In genomic region chr17:34981538-34982241, GRCh38 we compare ENCODE assay signal across 8 cellular contexts. TPM values are rescaled to one million over a fixed set of nuclear protein-coding genes. Genes with fewer than 3 reads are reported as not detected.
DNase-seq lines count a peak whose midpoint lies in the region; ATAC-seq lines count a peak whose summit lies in the region.

No MANE protein-coding gene starts in this region.

- peaks cover 36% of the 10 kb centered on the region for H3K36me3 Mint-ChIP-seq in dendritic cell treated with granulocyte-macrophage colony-stimulating factor and Interleukin-4, amounts not matched to agents 40 ng/mL and 50 ng/mL, for 4 days (ENCODE audit: low read depth)
- peaks cover 19% of the 10 kb centered on the region for H3K36me3 Mint-ChIP-seq in natural killer cell treated with Interleukin-12 subunit alpha and Interleukin-12 subunit beta and Interleukin-15 and Interleukin-18, amount 100 ng/mL, for 72 hours

- peak overlapping the region; percentile 93 for H3K4me3 Mint-ChIP-seq in dendritic cell treated with granulocyte-macrophage colony-stimulating factor and Interleukin-4, amounts not matched to agents 40 ng/mL and 50 ng/mL, for 4 days
- H3K4me3 Mint-ChIP-seq in natural killer cell treated with Interleukin-12 subunit alpha and Interleukin-12 subunit beta and Interleukin-15 and Interleukin-18, amount 100 ng/mL, for 72 hours, result peak overlapping the region; percentile 99

- peaks cover 35% of the 10 kb centered on the region for H3K4me1 Mint-ChIP-seq in dendritic cell treated with granulocyte-macrophage colony-stimulating factor and Interleukin-4, amounts not matched to agents 40 ng/mL and 50 ng/mL, for 4 days (ENCODE audit: low read depth)
- H3K4me1 Mint-ChIP-seq in natural killer cell treated with Interleukin-12 subunit alpha and Interleukin-12 subunit beta and Interleukin-15 and Interleukin-18, amount 100 ng/mL, for 72 hours (ENCODE audit: low read depth in 2 of 2), result peaks cover 39 to 41% of the 10 kb centered on the region in 2 donors

- intact Hi-C loops in dendritic cell treated with granulocyte-macrophage colony-stimulating factor and Interleukin-4, amounts not matched to agents 40 ng/mL and 50 ng/mL, for 4 days (cut with micrococcal nuclease), result loop anchor here (10.0 kb wide), 1 partner anchor 557 kb away; no protein-coding TSS in a partner anchor

- no peaks in the 10 kb centered on the region for H3K27me3 Mint-ChIP-seq in dendritic cell treated with granulocyte-macrophage colony-stimulating factor and Interleukin-4, amounts not matched to agents 40 ng/mL and 50 ng/mL, for 4 days
- H3K27me3 Mint-ChIP-seq in natural killer cell treated with Interleukin-12 subunit alpha and Interleukin-12 subunit beta and Interleukin-15 and Interleukin-18, amount 100 ng/mL, for 72 hours, result no peaks in the 10 kb centered on the region

- DNase-seq in NCI-H2107 treated with DMSO at 0.1 percent for 48 hours (lab: John Stamatoyannopoulos, UW; ENCODE audit: unreplicated experiment), result peak; percentile 8
- no peak for DNase-seq in NCI-H2107 (lab: John Stamatoyannopoulos, UW)
- peak; percentile 89 for DNase-seq in NCI-H69 (lab: John Stamatoyannopoulos, UW)
- DNase-seq in natural killer cell treated with Interleukin-12 subunit alpha and Interleukin-12 subunit beta and Interleukin-15 and Interleukin-18, amount 100 ng/mL, for 72 hours (ENCODE audit: low spot score), result no peak
- no peak for DNase-seq in cortex of kidney (lab: John Stamatoyannopoulos, UW)

- no peaks in the 10 kb centered on the region for H3K9me3 Mint-ChIP-seq in dendritic cell treated with granulocyte-macrophage colony-stimulating factor and Interleukin-4, amounts not matched to agents 40 ng/mL and 50 ng/mL, for 4 days
- H3K9me3 Mint-ChIP-seq in natural killer cell treated with Interleukin-12 subunit alpha and Interleukin-12 subunit beta and Interleukin-15 and Interleukin-18, amount 100 ng/mL, for 72 hours, result no peaks in the 10 kb centered on the region

- no peak for ATAC-seq in natural killer cell treated with Interleukin-12 subunit alpha and Interleukin-12 subunit beta and Interleukin-15 and Interleukin-18, amount 100 ng/mL, for 72 hours
- ATAC-seq in HG02623 (IDR thresholded peaks at IDR 0.05; ENCODE audit: unreplicated experiment), result no peak
- ATAC-seq in HG03432 (IDR thresholded peaks at IDR 0.05; ENCODE audit: unreplicated experiment), result no peak

- H3K27ac Mint-ChIP-seq in dendritic cell treated with granulocyte-macrophage colony-stimulating factor and Interleukin-4, amounts not matched to agents 40 ng/mL and 50 ng/mL, for 4 days, result peak overlapping the region; percentile 97
- peak overlapping the region; percentile 97 for H3K27ac Mint-ChIP-seq in natural killer cell treated with Interleukin-12 subunit alpha and Interleukin-12 subunit beta and Interleukin-15 and Interleukin-18, amount 100 ng/mL, for 72 hours

RNA-seq across cellular contexts. Expression of gene LIG3, which starts 1.4 kb away (rescaled TPM):
- 10 to 100 TPM; 65.8 to 89.4 TPM for total RNA-seq in natural killer cell treated with Interleukin-12 subunit alpha and Interleukin-12 subunit beta and Interleukin-15 and Interleukin-18, amount 100 ng/mL, for 72 hours

RNA-seq across cellular contexts. Expression of gene ZNF830, which starts 20.4 kb away (rescaled TPM):
- 10 to 100 TPM; 21.0 to 29.5 TPM for total RNA-seq in natural killer cell treated with Interleukin-12 subunit alpha and Interleukin-12 subunit beta and Interleukin-15 and Interleukin-18, amount 100 ng/mL, for 72 hours

RNA-seq across cellular contexts. Expression of gene CCT6B, which starts 20.4 kb away (rescaled TPM):
- 1 to 10 TPM in 1 of 2 donors, under 1 TPM in 1; 0.45 to 1.9 TPM for total RNA-seq in natural killer cell treated with Interleukin-12 subunit alpha and Interleukin-12 subunit beta and Interleukin-15 and Interleukin-18, amount 100 ng/mL, for 72 hours

Comparison
In these comparisons a context has a peak if more than half of its experiments do, and no peak if none do; other contexts are left out.
1. DNase-seq: peak in NCI-H2107 treated with DMSO at 0.1 percent for 48 hours (single experiment) and NCI-H69 (single experiment); none in NCI-H2107 (single experiment), natural killer cell treated with Interleukin-12 subunit alpha and Interleukin-12 subunit beta and Interleukin-15 and Interleukin-18, amount 100 ng/mL, for 72 hours (single experiment) and cortex of kidney (single experiment).